In genomic region chr14:42000450-42000849, GRCh38 we compare ENCODE assay signal across 15 cellular contexts.
DNase-seq lines count a peak whose midpoint lies in the region; ATAC-seq, FAIRE-seq and TF ChIP-seq lines count a peak whose summit lies in the region.
"Had no signal": no experiment of that assay in that cellular context is flagged by ENCODE, and none has a peak within 500 bp of the region (broad histone marks: within the 10 kb centered on the region; RNA-seq: fewer than 3 reads in every experiment).

No MANE protein-coding gene starts in this region.

- no peak overlapping the region for H3K27ac ChIP-seq in HepG2 (ENCODE audit: extremely low read length, insufficient read depth, low read length)
- H3K27ac ChIP-seq in right lobe of liver = no peak overlapping the region
- H3K27ac ChIP-seq in RWPE2 (ENCODE audit: poor library complexity, severe bottlenecking) = no peak overlapping the region
- H3K27ac ChIP-seq in prostate gland = no peak overlapping the region
- H3K27ac ChIP-seq: BLaER1 treated with 17β-estradiol and CSF1 and Interleukin-3, amounts not matched to agents 10 nM and 100 nM had no signal

- no peak for ATAC-seq in HepG2
- no peak for ATAC-seq in right lobe of liver
- peak; percentile 64; the same call in 1 of the 3 replicates for ATAC-seq in RWPE2 (ENCODE audit: low read depth)
- ATAC-seq: CD8-positive, alpha-beta T cell had no signal

- H4K20me1 ChIP-seq in HepG2 (ENCODE audit: insufficient read depth, low read length) = no peaks in the 10 kb centered on the region
- H4K20me1 ChIP-seq: BLaER1 treated with 17β-estradiol and CSF1 and Interleukin-3, amounts not matched to agents 10 nM and 100 nM had no signal

- H3K4me2 ChIP-seq in HepG2 (ENCODE audit: low read depth, low read length) = no peak overlapping the region
- H3K4me2 ChIP-seq: BLaER1 treated with 17β-estradiol and CSF1 and Interleukin-3, amounts not matched to agents 10 nM and 100 nM had no signal

- DNase-seq in HepG2 (ENCODE audit: low spot score) (no peak), right lobe of liver (no peak), RWPE2 (ENCODE audit: low spot score) (no peak), fibroblast of gingiva (ENCODE audit: low read depth) (peak; percentile 0), NCI-H510A treated with DMSO at 0.1 percent for 48 hours (lab: John Stamatoyannopoulos, UW) (no peak), prostate gland (ENCODE audit: low spot score) (no peak), NCI-H1694 (lab: John Stamatoyannopoulos, UW) (no peak)
- DNase-seq: Calu3; CD8-positive, alpha-beta T cell; DMS79 treated with DMSO at 0.1 percent for 48 hours; GF-D8; H9; IMR-90 had no signal

- peaks cover 55% of the 10 kb centered on the region for H3K9me3 ChIP-seq in HepG2 (ENCODE audit: low read length)
- no peaks in the 10 kb centered on the region for H3K9me3 ChIP-seq in right lobe of liver
- H3K9me3 ChIP-seq in RWPE2 (ENCODE audit: severe bottlenecking) = no peaks in the 10 kb centered on the region
- no peaks in the 10 kb centered on the region for H3K9me3 ChIP-seq in prostate gland
- H3K9me3 ChIP-seq: BLaER1 treated with 17β-estradiol and CSF1 and Interleukin-3, amounts not matched to agents 10 nM and 100 nM had no signal

- H3K4me3 ChIP-seq in HepG2 (replicated peaks in 1 of 3; ENCODE audit: insufficient read depth in 1 of 3, low read depth in 2 of 3, low read length in 3 of 3) (no peak overlapping the region), right lobe of liver (no peak overlapping the region), RWPE2 (ENCODE audit: severe bottlenecking) (no peak overlapping the region), prostate gland (no peak overlapping the region)
- H3K4me3 ChIP-seq: BLaER1 treated with 17β-estradiol and CSF1 and Interleukin-3, amounts not matched to agents 10 nM and 100 nM had no signal

- TF ChIP-seq EP300 in HepG2 (IDR thresholded peaks at IDR 0.05; ENCODE audit: low read depth in 2 of 2, low read length in 2 of 2) = no peak
- TF ChIP-seq EP300 in HepG2 (CRISPR knock-in tag; IDR thresholded peaks at IDR 0.05; ENCODE audit: borderline replicate concordance) = no peak

- in situ Hi-C loops in HepG2 (cut with HindIII; ENCODE audit: extremely low pct_ligation_motif_present, low pct_unique_long_range_greater_than_20kb) = no loop called here

- H3K4me1 ChIP-seq in HepG2 (ENCODE audit: insufficient read depth, low read length) (no peaks in the 10 kb centered on the region), right lobe of liver (no peaks in the 10 kb centered on the region), RWPE2 (ENCODE audit: insufficient read depth, poor library complexity, severe bottlenecking) (peaks cover 7% of the 10 kb centered on the region), prostate gland (replicated peaks) (no peaks in the 10 kb centered on the region)
- H3K4me1 ChIP-seq: BLaER1 treated with 17β-estradiol and CSF1 and Interleukin-3, amounts not matched to agents 10 nM and 100 nM had no signal

- no peak for TF ChIP-seq CTCF in HepG2 (CRISPR knock-in tag; IDR thresholded peaks at IDR 0.05)
- no peak for TF ChIP-seq CTCF in right lobe of liver (IDR thresholded peaks at IDR 0.05)
- no peak for TF ChIP-seq CTCF in RWPE2 (IDR thresholded peaks at IDR 0.05; ENCODE audit: poor library complexity, severe bottlenecking)
- no peak for TF ChIP-seq CTCF in prostate gland (IDR thresholded peaks at IDR 0.05)

- 32% methylated on average over 1 of the region's 1 CpG for WGBS in HepG2 (ENCODE audit: low lambda C conversion rate)
- 53% methylated on average over 1 of the region's 1 CpG for WGBS in right lobe of liver (ENCODE audit: insufficient coverage, low coverage, low lambda C conversion rate, missing lambda C conversion rate)
- 96% methylated on average over 1 of the region's 1 CpG for WGBS in prostate gland

- no peak overlapping the region for H3K9ac ChIP-seq in HepG2 (ENCODE audit: insufficient read depth, low read depth, low read length)
- H3K9ac ChIP-seq: BLaER1 treated with 17β-estradiol and CSF1 and Interleukin-3, amounts not matched to agents 10 nM and 100 nM had no signal

- CTCF ChIA-PET in HepG2 (lab: Yijun Ruan, JAX; ENCODE audit: low intra/inter-chr PET ratio, low total read pairs) = no interaction called here

- no peak overlapping the region for H2AFZ ChIP-seq in HepG2 (ENCODE audit: low read length)

- no peaks in the 10 kb centered on the region for H3K27me3 ChIP-seq in HepG2 (ENCODE audit: control insufficient read depth in 1 of 2, insufficient read depth in 2 of 2, low read length in 2 of 2)
- no peaks in the 10 kb centered on the region for H3K27me3 ChIP-seq in right lobe of liver
- H3K27me3 ChIP-seq in RWPE2 (ENCODE audit: insufficient read depth, poor library complexity, severe bottlenecking) = peaks cover 14% of the 10 kb centered on the region
- H3K27me3 ChIP-seq in prostate gland (replicated peaks; ENCODE audit: insufficient read depth) = no peaks in the 10 kb centered on the region
- H3K27me3 ChIP-seq: BLaER1 treated with 17β-estradiol and CSF1 and Interleukin-3, amounts not matched to agents 10 nM and 100 nM had no signal

- POLR2A ChIA-PET in HepG2 (lab: Yijun Ruan, JAX) = no interaction called here

- FAIRE-seq in HepG2 (lab: Jason Lieb, UNC) = no peak
- FAIRE-seq: H1 had no signal

- TF ChIP-seq POLR2A in HepG2 (IDR thresholded peaks at IDR 0.05; ENCODE audit: insufficient read depth in 1 of 2, low read depth in 2 of 2, low read length in 2 of 2) = no peak
- TF ChIP-seq POLR2A in right lobe of liver (IDR thresholded peaks at IDR 0.05) = no peak
- no peak for TF ChIP-seq POLR2A in prostate gland (IDR thresholded peaks at IDR 0.05)

- intact Hi-C loops in HepG2 (cut with micrococcal nuclease; ENCODE audit: unreplicated experiment) = no loop called here
- intact Hi-C loops in right lobe of liver (cut with DNase I) = no loop called here
- intact Hi-C loops in prostate gland (cut with DNase I) = no loop called here

- no peaks in the 10 kb centered on the region for H3K79me2 ChIP-seq in HepG2 (ENCODE audit: insufficient read depth, low read length)

- no TSS peak for BruUV-seq in HepG2 (replicated peaks; lab: Mats Ljungman, UMichigan)

- no peak for TF ChIP-seq RAD21 in HepG2 (CRISPR knock-in tag; IDR thresholded peaks at IDR 0.05)

- H3K36me3 ChIP-seq in HepG2 (replicated peaks in 1 of 2; ENCODE audit: control insufficient read depth in 1 of 2, insufficient read depth in 2 of 2, low read length in 2 of 2) (no peaks in the 10 kb centered on the region), right lobe of liver (no peaks in the 10 kb centered on the region), RWPE2 (ENCODE audit: low read depth) (no peaks in the 10 kb centered on the region), prostate gland (no peaks in the 10 kb centered on the region)
- H3K36me3 ChIP-seq: BLaER1 treated with 17β-estradiol and CSF1 and Interleukin-3, amounts not matched to agents 10 nM and 100 nM had no signal

TF ChIP-seq in HepG2, 621 proteins besides CTCF, POLR2A, EP300 and RAD21:
- TF ChIP-seq NONO (IDR thresholded peaks at IDR 0.05) = no peak
- TF ChIP-seq NONO (CRISPR knock-in tag; conservative IDR thresholded peaks at IDR 0.05) = no peak
- TF ChIP-seq ZNF354B (CRISPR knock-in tag; IDR thresholded peaks at IDR 0.05) = no peak
- TF ChIP-seq SRSF9 (IDR thresholded peaks at IDR 0.05; ENCODE audit: borderline replicate concordance, insufficient read depth, low read depth, low read length, poor library complexity, severe bottlenecking) = peak; percentile 5
- no peak for TF ChIP-seq MED8 (CRISPR knock-in tag; IDR thresholded peaks at IDR 0.05; ENCODE audit: insufficient replicate concordance)
- no peak for TF ChIP-seq ZBTB37 (CRISPR knock-in tag; IDR thresholded peaks at IDR 0.05)
- TF ChIP-seq HNRNPH1 (optimal IDR thresholded peaks at IDR 0.05; ENCODE audit: low read depth, low read length) = no peak
